Comparison of ENCODE assay signal across 23 cellular contexts in genomic region chr1:18644469-18645171, GRCh38. TPM values are rescaled to one million over a fixed set of nuclear protein-coding genes. Genes with fewer than 3 reads are reported as not detected.
A peak's percentile ranks its signal among the peaks of the same experiment; 100 is the strongest.
DNase-seq lines count a peak whose midpoint lies in the region; ATAC-seq and TF ChIP-seq lines count a peak whose summit lies in the region.
"Had no signal": no experiment of that assay in that cellular context is flagged by ENCODE, and none has a peak within 500 bp of the region (broad histone marks: within the 10 kb centered on the region; RNA-seq: fewer than 3 reads in every experiment).

No MANE protein-coding gene starts in this region.

- CTCF ChIA-PET in A673 (lab: Charles Lee), result no interaction called here

- H3K4me1 ChIP-seq in A673 (ENCODE audit: insufficient read depth, low read length, poor library complexity, severe bottlenecking) (peaks cover 59% of the 10 kb centered on the region), Loucy (ENCODE audit: insufficient read depth, low read length, poor library complexity, severe bottlenecking) (peaks cover 7% of the 10 kb centered on the region), iPS-20b (ENCODE audit: insufficient read depth, low read length) (peaks cover 32% of the 10 kb centered on the region)
- peaks cover 20% of the 10 kb centered on the region for H3K4me1 ChIP-seq in CD4-positive, CD25-positive, alpha-beta regulatory T cell (ENCODE audit: control insufficient read depth, insufficient read depth, low read length, poor library complexity, severe bottlenecking)

- H3K36me3 ChIP-seq in A673 (ENCODE audit: insufficient read depth, low read length, poor library complexity, severe bottlenecking), result peaks cover 5% of the 10 kb centered on the region
- H3K36me3 ChIP-seq in CD4-positive, CD25-positive, alpha-beta regulatory T cell (ENCODE audit: control insufficient read depth, insufficient read depth, low read length), result no peaks in the 10 kb centered on the region
- no peaks in the 10 kb centered on the region for H3K36me3 ChIP-seq in Loucy (ENCODE audit: insufficient read depth, low read length)
- H3K36me3 ChIP-seq in iPS-20b (ENCODE audit: insufficient read depth, low read depth, low read length), result no peaks in the 10 kb centered on the region
- H3K36me3 ChIP-seq: tibial artery had no signal

- no TSS peak for BruUV-seq in A673 (replicated peaks; lab: Mats Ljungman, UMichigan)

- no peak overlapping the region for H3K9ac ChIP-seq in Loucy (ENCODE audit: low read depth, low read length, poor library complexity, severe bottlenecking)
- H3K9ac ChIP-seq in iPS-20b (ENCODE audit: low read depth, low read length), result no peak overlapping the region

- no peak for ATAC-seq in CD4-positive, CD25-positive, alpha-beta regulatory T cell (ENCODE audit: low read depth in 2 of 2)
- no peak for ATAC-seq in HG02588 (IDR thresholded peaks at IDR 0.05; ENCODE audit: unreplicated experiment)
- ATAC-seq: activated CD8-positive, alpha-beta memory T cell treated with anti-CD3 and anti-CD28 coated beads, Interleukin-2, amount 10 ng/mL, durations not matched to agents 7 days and 5 days; left lobe of liver had no signal

- H3K27ac ChIP-seq in A673 (ENCODE audit: low read depth, low read length, poor library complexity, severe bottlenecking) (peak overlapping the region; percentile 30), iPS-20b (ENCODE audit: low read length) (no peak overlapping the region)
- H3K27ac ChIP-seq in CD4-positive, CD25-positive, alpha-beta regulatory T cell (ENCODE audit: insufficient read depth, low read length, poor library complexity, severe bottlenecking), result no peak overlapping the region
- H3K27ac ChIP-seq: tibial artery had no signal

- DNase-seq in A673 (ENCODE audit: low spot score), result peak; percentile 53
- DNase-seq in CD4-positive, CD25-positive, alpha-beta regulatory T cell, result no peak
- DNase-seq in stimulated activated naive CD4-positive, alpha-beta T cell treated with Interleukin-2 at 50 U/mL for 16 hours (lab: John Stamatoyannopoulos, UW), result no peak
- no peak for DNase-seq in EL
- no peak for DNase-seq in COLO829 (ENCODE audit: low spot score)
- DNase-seq: activated CD8-positive, alpha-beta memory T cell treated with anti-CD3 and anti-CD28 coated beads, Interleukin-2, amount 10 ng/mL, durations not matched to agents 7 days and 5 days; activated effector memory CD4-positive, alpha-beta T cell treated with Interleukin-2 at 50 U/mL for 16 hours; amniotic stem cell; dermis blood vessel endothelial cell; head of caudate nucleus; midbrain; NCI-H2081 treated with DMSO at 0.1 percent for 48 hours; NCI-H510A treated with DMSO at 0.1 percent for 48 hours; SIG-M5; stimulated activated CD4-positive, alpha-beta T cell treated with anti-CD3 and anti-CD28 coated beads, Interleukin-2, amount 100 ng/mL, for 48 hours; T-helper 2 cell; tibial artery had no signal

- H3K9me2 ChIP-seq in Loucy (replicated peaks; ENCODE audit: low read depth, low read length), result no peaks in the 10 kb centered on the region

- peaks cover 21% of the 10 kb centered on the region for H3K27me3 ChIP-seq in A673 (replicated peaks; ENCODE audit: insufficient read depth, low read depth, low read length, poor library complexity)
- peaks cover 22% of the 10 kb centered on the region for H3K27me3 ChIP-seq in CD4-positive, CD25-positive, alpha-beta regulatory T cell (ENCODE audit: control insufficient read depth, insufficient read depth, low read length)
- peaks cover 70% of the 10 kb centered on the region for H3K27me3 ChIP-seq in Loucy (ENCODE audit: insufficient read depth, low read length, poor library complexity, severe bottlenecking)
- peaks cover 99% of the 10 kb centered on the region for H3K27me3 ChIP-seq in iPS-20b (ENCODE audit: insufficient read depth, low read length)

- intact Hi-C loops in A673 (cut with micrococcal nuclease; ENCODE audit: unreplicated experiment), result no loop called here

- no peaks in the 10 kb centered on the region for H3F3A ChIP-seq in Loucy (ENCODE audit: low read depth)

- H3K9me3 ChIP-seq in A673 (ENCODE audit: low read depth, low read length, poor library complexity, severe bottlenecking) (no peaks in the 10 kb centered on the region), Loucy (ENCODE audit: insufficient read depth, low read depth, low read length) (no peaks in the 10 kb centered on the region), iPS-20b (ENCODE audit: insufficient read depth, low read depth, low read length) (peaks cover 6% of the 10 kb centered on the region; the same call in 1 of the 2 replicates)
- no peaks in the 10 kb centered on the region for H3K9me3 ChIP-seq in CD4-positive, CD25-positive, alpha-beta regulatory T cell (ENCODE audit: control insufficient read depth in 2 of 2, low read length in 2 of 2)
- H3K9me3 ChIP-seq: tibial artery had no signal

- peaks cover 79% of the 10 kb centered on the region for H3K27me3 Mint-ChIP-seq in CD4-positive, CD25-positive, alpha-beta regulatory T cell

- H3K79me2 ChIP-seq in Loucy (ENCODE audit: insufficient read depth, low read length), result no peaks in the 10 kb centered on the region

- peaks cover 9 to 56% (median 10%) of the 10 kb centered on the region in 4 donors for H3K4me1 Mint-ChIP-seq in CD4-positive, CD25-positive, alpha-beta regulatory T cell

- no peak overlapping the region; the same call in 1 of the 2 replicates for H2AFZ ChIP-seq in Loucy (ENCODE audit: low read length)

- H3K4me2 ChIP-seq in Loucy (ENCODE audit: low read depth, low read length, poor library complexity, severe bottlenecking), result peak overlapping the region; percentile 37

- H3K9me3 Mint-ChIP-seq in CD4-positive, CD25-positive, alpha-beta regulatory T cell, result peaks cover 0 to 1% (median 0%) of the 10 kb centered on the region in 7 donors

- H3K27ac Mint-ChIP-seq in CD4-positive, CD25-positive, alpha-beta regulatory T cell, result no peak overlapping the region
- H3K27ac Mint-ChIP-seq: activated CD8-positive, alpha-beta memory T cell treated with anti-CD3 and anti-CD28 coated beads, Interleukin-2, amount 10 ng/mL, durations not matched to agents 7 days and 5 days had no signal

- TF ChIP-seq CTCF in A673 (conservative IDR thresholded peaks at IDR 0.05; ENCODE audit: low read depth, low read length), result no peak
- TF ChIP-seq CTCF in Loucy (conservative IDR thresholded peaks at IDR 0.05; ENCODE audit: low read length), result no peak

- H3K4me3 ChIP-seq in A673 (ENCODE audit: low read depth, low read length, poor library complexity, severe bottlenecking) (no peak overlapping the region), Loucy (ENCODE audit: low read length, poor library complexity, severe bottlenecking) (no peak overlapping the region), iPS-20b (ENCODE audit: low read length) (peak overlapping the region; percentile 59; the same call in 1 of the 2 replicates)
- H3K4me3 ChIP-seq in CD4-positive, CD25-positive, alpha-beta regulatory T cell (ENCODE audit: low read depth, low read length), result no peak overlapping the region
- H3K4me3 ChIP-seq: tibial artery had no signal

- H3K36me3 Mint-ChIP-seq in CD4-positive, CD25-positive, alpha-beta regulatory T cell, result no peaks in the 10 kb centered on the region
- H3K36me3 Mint-ChIP-seq: activated CD8-positive, alpha-beta memory T cell treated with anti-CD3 and anti-CD28 coated beads, Interleukin-2, amount 10 ng/mL, durations not matched to agents 7 days and 5 days had no signal

- POLR2A ChIA-PET in A673 (lab: Charles Lee; ENCODE audit: low non-redundant PET), result interaction anchor here (0.6 kb wide), 1 partner anchor 188 kb away, joined by 4 read pairs; no protein-coding TSS in a partner anchor

- H3K4me3 Mint-ChIP-seq in CD4-positive, CD25-positive, alpha-beta regulatory T cell, result peak overlapping the region in 3 of 4 donors; percentile 49 to 61 (median 59)
- H3K4me3 Mint-ChIP-seq: activated CD8-positive, alpha-beta memory T cell treated with anti-CD3 and anti-CD28 coated beads, Interleukin-2, amount 10 ng/mL, durations not matched to agents 7 days and 5 days had no signal

- H4K20me1 ChIP-seq in Loucy (ENCODE audit: insufficient read depth, low read length, poor library complexity, severe bottlenecking), result no peaks in the 10 kb centered on the region

RNA-seq across cellular contexts. Expression of gene PAX7, which starts 14.0 kb away (rescaled TPM):
- total RNA-seq in A673 (2021), result 29.8 and 36.5 TPM in 2 replicates
- not detected for total RNA-seq in CD4-positive, CD25-positive, alpha-beta regulatory T cell
- polyA plus RNA-seq in CD4-positive, CD25-positive, alpha-beta regulatory T cell, result not detected
- total RNA-seq: activated CD8-positive, alpha-beta memory T cell treated with anti-CD3 and anti-CD28 coated beads, Interleukin-2, amount 10 ng/mL, durations not matched to agents 7 days and 5 days; cardiac septum; dermis blood vessel endothelial cell; endothelial cell of umbilical vein; left lobe of liver had no signal
- polyA plus RNA-seq: endothelial cell of umbilical vein had no signal

Comparison
In these comparisons a context has a peak if more than half of its experiments do, and no peak if none do; other contexts are left out.
1. RNA of gene PAX7, which starts 14.0 kb away (total RNA-seq): 29.8 to 36.5 TPM in A673; not detected in CD4-positive, CD25-positive, alpha-beta regulatory T cell (single experiment); every median in the first group is over 10 times any median in the second.